Comparison of ENCODE assay signal across 20 cellular contexts in the genomic region with DNA sequence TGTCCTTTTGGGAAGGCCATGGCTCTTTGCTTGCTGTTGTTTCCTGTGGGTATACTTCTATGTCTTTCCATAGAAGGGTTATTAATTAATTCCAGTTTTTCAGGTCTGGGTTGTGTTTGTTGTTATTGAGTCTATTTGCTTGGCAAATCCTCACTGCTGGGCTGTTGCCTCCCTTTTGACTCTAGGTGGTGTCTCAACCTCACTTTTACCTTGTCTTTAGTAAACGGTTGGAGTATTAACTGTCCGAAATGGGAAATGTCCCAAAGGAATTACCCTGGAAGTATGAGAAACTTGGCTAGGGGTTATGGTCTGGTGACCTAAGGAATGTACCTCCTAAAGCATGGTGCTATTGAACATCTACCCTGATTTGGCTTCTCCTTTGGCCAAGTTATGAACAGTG. TPM values are rescaled to one million over a fixed set of nuclear protein-coding genes. Genes with fewer than 3 reads are reported as not detected.
DNase-seq lines count a peak whose midpoint lies in the region; ATAC-seq and TF ChIP-seq lines count a peak whose summit lies in the region.
"Had no signal": no experiment of that assay in that cellular context is flagged by ENCODE, and none has a peak within 500 bp of the region (broad histone marks: within the 10 kb centered on the region; RNA-seq: fewer than 3 reads in every experiment).

No MANE protein-coding gene starts in this region.

- H3K4me3 ChIP-seq in HFF-Myc (replicated peaks; ENCODE audit: low read depth, low read length): no peak overlapping the region
- no peak overlapping the region for H3K4me3 ChIP-seq in fibroblast of villous mesenchyme (ENCODE audit: low read depth, low read length)
- H3K4me3 ChIP-seq: BLaER1, stomach had no signal

- H3K4me1 Mint-ChIP-seq in progenitor cell of endocrine pancreas (ENCODE audit: low read depth): peaks cover 2% of the 10 kb centered on the region
- H3K4me1 Mint-ChIP-seq: naive thymus-derived CD8-positive, alpha-beta T cell had no signal

- peaks cover 15% of the 10 kb centered on the region for H3K9me3 Mint-ChIP-seq in progenitor cell of endocrine pancreas (ENCODE audit: low read depth)

- no peak overlapping the region for H3K4me3 Mint-ChIP-seq in progenitor cell of endocrine pancreas (ENCODE audit: low read depth)
- H3K4me3 Mint-ChIP-seq: naive thymus-derived CD8-positive, alpha-beta T cell had no signal

- peak; percentile 4 for TF ChIP-seq CTCF in HFF-Myc (IDR thresholded peaks at IDR 0.05; ENCODE audit: low read depth, low read length, missing control alignments)
- TF ChIP-seq CTCF in fibroblast of villous mesenchyme (IDR thresholded peaks at IDR 0.05; ENCODE audit: insufficient read depth, low read depth, low read length): peak; percentile 7
- peak; percentile 23 for TF ChIP-seq CTCF in progenitor cell of endocrine pancreas (IDR thresholded peaks at IDR 0.05; ENCODE audit: unreplicated experiment)

- H3K27ac Mint-ChIP-seq in progenitor cell of endocrine pancreas: no peak overlapping the region
- H3K27ac Mint-ChIP-seq: naive thymus-derived CD8-positive, alpha-beta T cell had no signal

- no peaks in the 10 kb centered on the region for H3K27me3 Mint-ChIP-seq in progenitor cell of endocrine pancreas
- H3K27me3 Mint-ChIP-seq: naive thymus-derived CD8-positive, alpha-beta T cell had no signal

- peaks cover 16% of the 10 kb centered on the region for H3K36me3 Mint-ChIP-seq in progenitor cell of endocrine pancreas (ENCODE audit: insufficient read depth)

- no peak for ATAC-seq in GM18520 (IDR thresholded peaks at IDR 0.05; ENCODE audit: unreplicated experiment)
- ATAC-seq in HG02642 (IDR thresholded peaks at IDR 0.05; ENCODE audit: poor library complexity, unreplicated experiment): no peak
- ATAC-seq in HG03095 (IDR thresholded peaks at IDR 0.05; ENCODE audit: unreplicated experiment): no peak
- ATAC-seq: naive thymus-derived CD8-positive, alpha-beta T cell had no signal

- in situ Hi-C loops in SK-MEL-5 (cut with HindIII; ENCODE audit: low pct_unique_long_range_greater_than_20kb, low sequenced_read_pairs): no loop called here

- DNase-seq in HFF-Myc (ENCODE audit: extremely low read depth, low read depth) (no peak), SK-MEL-5 (ENCODE audit: low read depth, low spot score) (peak; percentile 46), fibroblast of villous mesenchyme (ENCODE audit: low read depth) (no peak), progenitor cell of endocrine pancreas (ENCODE audit: low spot score, unreplicated experiment) (no peak)
- DNase-seq: DMS 273 treated with DMSO at 0.1 percent for 48 hours; GF-D8; glutamatergic neuron; HCEC 1CT; naive thymus-derived CD8-positive, alpha-beta T cell; NCI-H1436; NCI-H2227 treated with DMSO at 0.1 percent for 48 hours; stimulated activated CD4-positive, alpha-beta T cell treated with anti-CD3 and anti-CD28 coated beads, Interleukin-4, amount 100 ng/mL, for 1 hour; stomach had no signal

RNA-seq across cellular contexts. Expression of gene PRH1, which starts 16.7 kb away (rescaled TPM):
- total RNA-seq in SK-MEL-5 (2014; rRNA removed; shearing (Covaris generic)): 8.8 and 11.5 TPM in 2 replicates
- 1.4 and 3.0 TPM in 2 replicates for polyA plus RNA-seq in SK-MEL-5 (2015; cell fraction: cytosol; rRNA removed)
- polyA plus RNA-seq in SK-MEL-5 (2015; cell fraction: nucleus; rRNA removed): 8.0 and 15.2 TPM in 2 replicates
- total RNA-seq in fibroblast of villous mesenchyme (30.2 and 32.9 TPM in 2 replicates), progenitor cell of endocrine pancreas (40.0 and 43.8 TPM in 2 replicates)

RNA-seq across cellular contexts. Expression of gene PRR4, which starts 18.1 kb away (rescaled TPM):
- total RNA-seq in SK-MEL-5 (2014; rRNA removed; shearing (Covaris generic)): 3.2 and 4.6 TPM in 2 replicates
- 8.4 and 13.5 TPM in 2 replicates for polyA plus RNA-seq in SK-MEL-5 (2015; cell fraction: cytosol; rRNA removed)
- 15.9 and 38.5 TPM in 2 replicates for polyA plus RNA-seq in SK-MEL-5 (2015; cell fraction: nucleus; rRNA removed)
- total RNA-seq in fibroblast of villous mesenchyme (2.3 and 3.5 TPM in 2 replicates), progenitor cell of endocrine pancreas (8.7 and 9.4 TPM in 2 replicates)

RNA-seq across cellular contexts. Expression of gene TAS2R10, which starts 41.2 kb away (rescaled TPM):
- total RNA-seq in SK-MEL-5 (2014; rRNA removed; shearing (Covaris generic)): 0.13 and 0.98 TPM in 2 replicates
- not detected in 2 replicates for polyA plus RNA-seq in SK-MEL-5 (2015; cell fraction: cytosol; rRNA removed)
- not detected in 2 replicates for polyA plus RNA-seq in SK-MEL-5 (2015; cell fraction: nucleus; rRNA removed)
- total RNA-seq in fibroblast of villous mesenchyme (0.86 and 0.97 TPM in 2 replicates), progenitor cell of endocrine pancreas (1.6 and 3.1 TPM in 2 replicates)
- polyA plus RNA-seq: esophagus; naive thymus-derived CD8-positive, alpha-beta T cell; stomach had no signal

RNA-seq across cellular contexts. Expression of gene TAS2R13, which starts 42.0 kb away (rescaled TPM):
- total RNA-seq in SK-MEL-5 (2014; rRNA removed; shearing (Covaris generic)): 0.18 TPM in 1 of 2 replicates, not detected in the other
- polyA plus RNA-seq in SK-MEL-5 (2015; cell fraction: cytosol; rRNA removed): not detected in 2 replicates
- polyA plus RNA-seq in SK-MEL-5 (2015; cell fraction: nucleus; rRNA removed): 0.22 TPM in 1 of 2 replicates, not detected in the other
- total RNA-seq in fibroblast of villous mesenchyme: 3.0 and 3.9 TPM in 2 replicates
- 3.0 and 3.4 TPM in 2 replicates for total RNA-seq in progenitor cell of endocrine pancreas
- polyA plus RNA-seq: esophagus; naive thymus-derived CD8-positive, alpha-beta T cell; stomach had no signal

RNA-seq across cellular contexts. Expression of gene TAS2R9, which starts 57.4 kb away (rescaled TPM):
- not detected in 2 replicates for total RNA-seq in SK-MEL-5 (2014; rRNA removed; shearing (Covaris generic))
- polyA plus RNA-seq in SK-MEL-5 (2015; cell fraction: cytosol; rRNA removed): not detected in 2 replicates
- not detected in 2 replicates for polyA plus RNA-seq in SK-MEL-5 (2015; cell fraction: nucleus; rRNA removed)
- total RNA-seq in fibroblast of villous mesenchyme (not detected in 2 replicates), progenitor cell of endocrine pancreas (0.26 and 0.29 TPM in 2 replicates)
- total RNA-seq: cardiac septum; MCF 10A; naive thymus-derived CD8-positive, alpha-beta T cell had no signal
- polyA plus RNA-seq: esophagus; naive thymus-derived CD8-positive, alpha-beta T cell; stomach had no signal
